30 cellular contexts compared by ENCODE assay signal in the genomic region with DNA sequence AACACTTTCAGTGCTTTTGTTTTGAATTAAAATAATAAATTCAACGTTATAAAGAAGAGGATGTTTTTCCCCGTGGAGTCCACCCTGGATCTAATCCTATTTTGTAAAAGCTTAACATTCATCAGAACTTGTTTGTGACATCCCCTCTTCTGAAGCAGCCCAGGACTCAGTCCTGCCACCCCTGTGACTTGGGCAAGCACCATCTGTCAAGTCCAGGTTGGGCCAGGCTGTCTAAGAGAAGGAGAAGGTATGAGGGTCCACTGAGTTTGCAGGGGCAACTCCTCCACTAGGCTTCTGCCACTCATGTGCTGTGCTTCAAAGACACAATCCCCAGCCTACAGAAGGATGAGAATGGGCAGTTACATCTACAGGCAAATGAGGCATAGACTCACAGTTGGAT.
DNase-seq lines count a peak whose midpoint lies in the region; TF ChIP-seq lines count a peak whose summit lies in the region.
"Had no signal": no experiment of that assay in that cellular context is flagged by ENCODE, and none has a peak within 500 bp of the region (broad histone marks: within the 10 kb centered on the region; RNA-seq: fewer than 3 reads in every experiment).

No MANE protein-coding gene starts in this region.

- H3K27ac ChIP-seq in WERI-Rb-1 = peak overlapping the region; percentile 58
- H3K27ac ChIP-seq: 22Rv1; A549; BLaER1; BLaER1 treated with 17β-estradiol and CSF1 and Interleukin-3, amounts not matched to agents 10 nM and 100 nM; C4-2B had no signal

- DNase-seq in NCI-H82 (lab: John Stamatoyannopoulos, UW) = peak; percentile 95
- peak; percentile 86 for DNase-seq in NCI-H82 treated with DMSO at 0.1 percent for 48 hours (lab: John Stamatoyannopoulos, UW; ENCODE audit: unreplicated experiment)
- DNase-seq in WERI-Rb-1 = peak; percentile 75
- no peak for DNase-seq in T1000 (lab: John Stamatoyannopoulos, UW)
- DNase-seq in activated CD4-positive, alpha-beta T cell treated with anti-CD3 and anti-CD28 coated beads, Interleukin-2, amount 50 U/mL, for 1 hour = no peak
- no peak for DNase-seq in stimulated activated CD8-positive, alpha-beta memory T cell treated with anti-CD3 and anti-CD28 coated beads, Interleukin-4, amount 100 ng/mL, for 48 hours
- DNase-seq: 8988T; ACHN; AML-193; BE2C; C1 segment of cervical spinal cord; Caco-2; Calu3; CD4-positive, alpha-beta memory T cell; CD4-positive, alpha-beta T cell; CD4-positive, CD25-positive, alpha-beta regulatory T cell; CD8-positive, alpha-beta memory T cell; CD8-positive, alpha-beta T cell; COR-L47; DMS 273 treated with DMSO at 0.1 percent for 48 hours; DMS153; DMS79; DMS79 treated with DMSO at 0.1 percent for 48 hours; DND-41; EL had no signal

- H3K4me3 ChIP-seq in WERI-Rb-1 (ENCODE audit: low read depth, low read length) = no peak overlapping the region
- H3K4me3 ChIP-seq: A549; BLaER1; BLaER1 treated with 17β-estradiol and CSF1 and Interleukin-3, amounts not matched to agents 10 nM and 100 nM had no signal

- H3K27me3 ChIP-seq in WERI-Rb-1 (ENCODE audit: insufficient read depth, low read depth, severe bottlenecking) = no peaks in the 10 kb centered on the region
- H3K27me3 ChIP-seq: BLaER1; BLaER1 treated with 17β-estradiol and CSF1 and Interleukin-3, amounts not matched to agents 10 nM and 100 nM had no signal

- H3K36me3 ChIP-seq in WERI-Rb-1 = no peaks in the 10 kb centered on the region
- H3K36me3 ChIP-seq: BE2C; BLaER1; BLaER1 treated with 17β-estradiol and CSF1 and Interleukin-3, amounts not matched to agents 10 nM and 100 nM had no signal

- H3K9me3 ChIP-seq in WERI-Rb-1 (ENCODE audit: severe bottlenecking) = no peaks in the 10 kb centered on the region
- H3K9me3 ChIP-seq: A549, BE2C, BLaER1, Caco-2 had no signal

- TF ChIP-seq CTCF in WERI-Rb-1 (IDR thresholded peaks at IDR 0.05; ENCODE audit: low read depth, low read length) = no peak

Comparison
In these comparisons a context has a peak if more than half of its experiments do, and no peak if none do; other contexts are left out.
1. DNase-seq: peak in NCI-H82 (single experiment), NCI-H82 treated with DMSO at 0.1 percent for 48 hours (single experiment) and WERI-Rb-1 (single experiment); none in T1000 (single experiment), activated CD4-positive, alpha-beta T cell treated with anti-CD3 and anti-CD28 coated beads, Interleukin-2, amount 50 U/mL, for 1 hour (single experiment) and stimulated activated CD8-positive, alpha-beta memory T cell treated with anti-CD3 and anti-CD28 coated beads, Interleukin-4, amount 100 ng/mL, for 48 hours (single experiment).